Comparison of ENCODE assay signal across 9 cellular contexts in the genomic region with DNA sequence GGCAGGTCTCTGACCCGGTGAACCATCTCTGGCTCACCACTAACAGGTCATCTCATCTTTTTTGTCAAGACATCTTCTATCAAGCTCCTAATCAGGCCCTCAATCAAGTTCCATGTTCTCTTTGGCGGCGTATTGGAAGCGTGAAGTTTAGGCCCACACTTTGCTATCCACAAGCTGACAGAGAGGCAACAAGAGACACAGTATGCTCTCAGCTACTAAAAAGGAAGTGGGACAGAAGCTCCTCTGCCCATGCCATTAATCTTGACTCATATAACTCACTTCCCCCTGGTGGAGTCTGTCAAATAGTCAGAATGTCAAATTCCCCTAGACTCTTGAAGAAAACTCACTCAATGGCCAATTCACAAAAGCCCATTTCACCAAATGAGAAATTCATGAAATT.
DNase-seq lines count a peak whose midpoint lies in the region; ATAC-seq, FAIRE-seq and TF ChIP-seq lines count a peak whose summit lies in the region.
"Had no signal": no experiment of that assay in that cellular context is flagged by ENCODE, and none has a peak within 500 bp of the region (broad histone marks: within the 10 kb centered on the region; RNA-seq: fewer than 3 reads in every experiment).

No MANE protein-coding gene starts in this region.

- peaks cover 22 to 41% (median 31%) of the 10 kb centered on the region in 4 donors for H3K4me1 Mint-ChIP-seq in CD4-positive, alpha-beta memory T cell

- peak; percentile 92 for ATAC-seq in GM19043 (IDR thresholded peaks at IDR 0.05; ENCODE audit: low read depth, unreplicated experiment)
- peak; percentile 94 for ATAC-seq in HG03066 (IDR thresholded peaks at IDR 0.05; ENCODE audit: low read depth, unreplicated experiment)

- H3K36me3 Mint-ChIP-seq in CD4-positive, alpha-beta memory T cell = no peaks in the 10 kb centered on the region

- no peaks in the 10 kb centered on the region for H3K27me3 Mint-ChIP-seq in CD4-positive, alpha-beta memory T cell

- peak in 3 of 5 donors; percentile 10 to 42 (median 14) for DNase-seq in CD4-positive, alpha-beta memory T cell
- DNase-seq in SKM-1 treated with dmso at 0.1 percent for 144 hours (lab: John Stamatoyannopoulos, UW; ENCODE audit: unreplicated experiment) (peak; percentile 53), keratinocyte (ENCODE audit: low read depth, low spot score) (no peak), NCI-H128 (lab: John Stamatoyannopoulos, UW; ENCODE audit: unreplicated experiment) (no peak), SJCRH30 (no peak), retina (no peak)

- dilution Hi-C loops in keratinocyte (cut with MboI; ENCODE audit: extremely low pct_ligation_motif_present, low sequenced_read_pairs) = no loop called here

- H3K9me3 Mint-ChIP-seq in CD4-positive, alpha-beta memory T cell = no peaks in the 10 kb centered on the region

- no peaks in the 10 kb centered on the region for H3K9me3 ChIP-seq in CD4-positive, alpha-beta memory T cell (ENCODE audit: control insufficient read depth in 1 of 2, low read length in 2 of 2)
- no peaks in the 10 kb centered on the region for H3K9me3 ChIP-seq in keratinocyte (ENCODE audit: control insufficient read depth, low read depth, low read length)
- no peaks in the 10 kb centered on the region for H3K9me3 ChIP-seq in SJCRH30 (replicated peaks)

- H3K27ac ChIP-seq in CD4-positive, alpha-beta memory T cell (ENCODE audit: low read depth, low read length) = peak overlapping the region; percentile 5
- H3K27ac ChIP-seq in keratinocyte (ENCODE audit: control insufficient read depth, insufficient read depth, low read length) = no peak overlapping the region
- no peak overlapping the region for H3K27ac ChIP-seq in SJCRH30

- H3K27me3 ChIP-seq in CD4-positive, alpha-beta memory T cell (ENCODE audit: insufficient read depth, low read length) = no peaks in the 10 kb centered on the region
- H3K27me3 ChIP-seq in keratinocyte (ENCODE audit: control insufficient read depth, extremely low read depth, insufficient read depth, low read length) (no peaks in the 10 kb centered on the region), SJCRH30 (no peaks in the 10 kb centered on the region)

- no peaks in the 10 kb centered on the region for H4K20me1 ChIP-seq in keratinocyte (ENCODE audit: control insufficient read depth, extremely low read depth, insufficient read depth, low read length)

- intact Hi-C loops in CD4-positive, alpha-beta memory T cell (cut with micrococcal nuclease) = loop anchor here (1.0 to 5.0 kb wide), 6 partner anchors 33 to 152 kb away; a partner anchor contains a TSS

- peak overlapping the region; percentile 48 to 92 (median 80) for H3K27ac Mint-ChIP-seq in CD4-positive, alpha-beta memory T cell

- H3K4me1 ChIP-seq in CD4-positive, alpha-beta memory T cell (ENCODE audit: insufficient read depth, low read length) = peaks cover 36% of the 10 kb centered on the region
- H3K4me1 ChIP-seq in keratinocyte (ENCODE audit: control insufficient read depth, extremely low read depth, insufficient read depth, low read length) = peaks cover 38% of the 10 kb centered on the region
- peaks cover 17% of the 10 kb centered on the region for H3K4me1 ChIP-seq in SJCRH30

- peak in 1 of 3 experiments; percentile 10 for TF ChIP-seq CTCF in keratinocyte (optimal IDR thresholded peaks at IDR 0.05 in 1 of 3, IDR thresholded peaks at IDR 0.05 in 1 of 3, conservative IDR thresholded peaks at IDR 0.05 in 1 of 3; ENCODE audit: extremely low read depth in 1 of 3, insufficient read depth in 2 of 3, low read length in 3 of 3)

- no peak overlapping the region for H2AFZ ChIP-seq in keratinocyte (ENCODE audit: control insufficient read depth, low read length)

- peak overlapping the region in 5 of 8 donors; percentile 25 to 67 (median 39) for H3K4me3 Mint-ChIP-seq in CD4-positive, alpha-beta memory T cell

- POLR2A ChIA-PET in CD4-positive, alpha-beta memory T cell (lab: Charles Lee; ENCODE audit: partially characterized antibody) = interaction anchor here (0.6 to 2.6 kb wide), 13 partner anchors 10 to 381 kb away, joined by 3 to 29 read pairs (median 4); a partner anchor contains a TSS

- no peak overlapping the region for H3K4me3 ChIP-seq in CD4-positive, alpha-beta memory T cell (ENCODE audit: low read length in 2 of 2)
- H3K4me3 ChIP-seq in keratinocyte (ENCODE audit: control insufficient read depth in 2 of 3, extremely low read depth in 1 of 3, insufficient read depth in 2 of 3, low read depth in 1 of 3, low read length in 3 of 3) (no peak overlapping the region), SJCRH30 (no peak overlapping the region)

- H3K9me1 ChIP-seq in keratinocyte (ENCODE audit: control insufficient read depth, extremely low read depth, insufficient read depth, low read length) = peaks cover 3% of the 10 kb centered on the region

- no peak overlapping the region for H3K4me2 ChIP-seq in keratinocyte (ENCODE audit: control insufficient read depth, extremely low read depth, insufficient read depth, low read depth, low read length)

- no peaks in the 10 kb centered on the region for H3K36me3 ChIP-seq in CD4-positive, alpha-beta memory T cell (ENCODE audit: insufficient read depth, low read length)
- H3K36me3 ChIP-seq in keratinocyte (ENCODE audit: control insufficient read depth in 2 of 2, extremely low read depth in 1 of 2, insufficient read depth in 2 of 2, low read length in 2 of 2) (no peaks in the 10 kb centered on the region), SJCRH30 (no peaks in the 10 kb centered on the region)

- CTCF ChIA-PET in CD4-positive, alpha-beta memory T cell (lab: Charles Lee; ENCODE audit: partially characterized antibody) = interaction anchor here (0.9 to 2.1 kb wide), 7 partner anchors 10 to 163 kb away, joined by 3 to 8 read pairs (median 6); no protein-coding TSS in a partner anchor

- FAIRE-seq in keratinocyte (lab: Jason Lieb, UNC) = peak; percentile 81
- FAIRE-seq: colon had no signal

- H3K9ac ChIP-seq in keratinocyte (ENCODE audit: control insufficient read depth, extremely low read depth, insufficient read depth, low read length) = no peak overlapping the region

- no peaks in the 10 kb centered on the region for H3K79me2 ChIP-seq in keratinocyte (ENCODE audit: control insufficient read depth, insufficient read depth, low read length)

Comparison
In these comparisons a context has a peak if more than half of its experiments do, and no peak if none do; other contexts are left out.
1. DNase-seq: peak in CD4-positive, alpha-beta memory T cell (3 of 5) and SKM-1 treated with dmso at 0.1 percent for 144 hours (single experiment); none in keratinocyte (single experiment), NCI-H128 (single experiment), SJCRH30 (0 of 2) and retina (single experiment).